16 cellular contexts compared by ENCODE assay signal in genomic region chr10:23754179-23754578, GRCh38.
"Had no signal": no experiment of that assay in that cellular context is flagged by ENCODE, and none has a peak within 500 bp of the region (broad histone marks: within the 10 kb centered on the region; RNA-seq: fewer than 3 reads in every experiment).

No MANE protein-coding gene starts in this region.

- H3K36me3 ChIP-seq: cardiac muscle cell, esophagus squamous epithelium, prostate gland, right lobe of liver, upper lobe of right lung had no signal

- H3K27me3 ChIP-seq: right lobe of liver, upper lobe of right lung had no signal

- ATAC-seq: activated CD8-positive, alpha-beta memory T cell treated with anti-CD3 and anti-CD28 coated beads, Interleukin-2, amount 10 ng/mL, durations not matched to agents 7 days and 5 days; right lobe of liver; upper lobe of right lung had no signal

- DNase-seq: activated CD4-positive, alpha-beta T cell treated with anti-CD3 and anti-CD28 coated beads for 1 hour; activated CD4-positive, alpha-beta T cell treated with anti-CD3 and anti-CD28 coated beads, Interleukin-2, amount 50 U/mL, for 48 hours; activated CD8-positive, alpha-beta memory T cell treated with anti-CD3 and anti-CD28 coated beads, Interleukin-2, amount 10 ng/mL, durations not matched to agents 7 days and 5 days; activated naive CD4-positive, alpha-beta T cell treated with anti-CD3 and anti-CD28 coated beads, Interleukin-2, amount 50 U/mL, for 16 hours; activated T-cell treated with anti-CD3 and anti-CD28 coated beads, Interleukin-2, amount 50 U/mL, for 24 hours; esophagus squamous epithelium; foreskin fibroblast; glutamatergic neuron; kidney glomerular epithelial cell; right lobe of liver; T-helper 9 cell; upper lobe of right lung had no signal

- FAIRE-seq: colon had no signal

- H3K4me3 ChIP-seq: cardiac muscle cell, esophagus squamous epithelium, prostate gland, right lobe of liver, smooth muscle cell, upper lobe of right lung had no signal
